ENCODE assay signal across 1 cellular context in the genomic region with DNA sequence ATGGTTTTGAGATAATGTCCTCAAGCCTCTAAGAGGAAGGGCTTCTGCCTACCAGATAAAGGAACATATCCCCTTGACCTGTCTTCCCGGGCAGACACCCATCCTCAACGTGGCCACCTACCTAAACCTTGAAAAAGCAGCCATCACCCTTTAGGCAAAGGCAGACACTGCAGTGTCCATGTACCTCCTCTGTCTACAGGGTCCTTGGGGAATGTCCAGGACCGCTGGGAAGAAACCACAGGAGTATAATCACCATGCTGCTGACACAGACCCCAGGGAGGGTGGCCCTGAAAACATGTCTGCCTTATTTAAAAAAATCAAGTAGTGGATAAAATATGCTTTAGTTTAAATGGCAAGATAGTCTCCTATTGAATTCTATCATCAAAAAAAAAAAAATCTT.
TF ChIP-seq lines count a peak whose summit lies in the region.

No MANE protein-coding gene starts in this region.

TF ChIP-seq in K562, 482 proteins besides CTCF, POLR2A, EP300 and RAD21:
- no peak for TF ChIP-seq YY1 (IDR thresholded peaks at IDR 0.05; ENCODE audit: borderline replicate concordance in 1 of 3, control insufficient read depth in 1 of 3, extremely low read depth in 1 of 3, insufficient read depth in 3 of 3, insufficient read length in 1 of 3, insufficient replicate concordance in 2 of 3, low read depth in 1 of 3, low read length in 2 of 3)
- 0 out of 4 replicates have a peak, but pooled peaks of 1 of the 2 experiments have one; percentile 6 for TF ChIP-seq ARNT (IDR thresholded peaks at IDR 0.05)
- 0 out of 2 replicates have a peak, but pooled peaks have one; percentile 5 for TF ChIP-seq ZBTB7A (IDR thresholded peaks at IDR 0.05; ENCODE audit: borderline replicate concordance, control insufficient read depth, low read depth, low read length)
